Comparison of ENCODE assay signal across 10 cellular contexts in genomic region chr12:78802593-78802992, GRCh38.
DNase-seq lines count a peak whose midpoint lies in the region; TF ChIP-seq lines count a peak whose summit lies in the region.
"Had no signal": no experiment of that assay in that cellular context is flagged by ENCODE, and none has a peak within 500 bp of the region (broad histone marks: within the 10 kb centered on the region; RNA-seq: fewer than 3 reads in every experiment).

No MANE protein-coding gene starts in this region.

- H3K4me1 ChIP-seq in SJCRH30 = peaks cover 5% of the 10 kb centered on the region

- no peaks in the 10 kb centered on the region for H3K9me3 ChIP-seq in SJCRH30 (replicated peaks)

- DNase-seq in A172 (ENCODE audit: low spot score) (peak; percentile 81), GM04504 (ENCODE audit: low read depth) (peak; percentile 21), SJCRH30 (peak; percentile 46 to 61), fibroblast of the aortic adventitia (ENCODE audit: low read depth) (peak; percentile 81), caudate nucleus (lab: John Stamatoyannopoulos, UW) (no peak), NCI-H345 (lab: John Stamatoyannopoulos, UW) (no peak), GM10266 (ENCODE audit: extremely low spot score) (no peak), iPS-NIHi11 (ENCODE audit: low spot score) (no peak)
- DNase-seq: SHP77 treated with DMSO at 0.1 percent for 48 hours, substantia nigra had no signal

- no peak overlapping the region for H3K4me3 ChIP-seq in SJCRH30
- H3K4me3 ChIP-seq in fibroblast of the aortic adventitia (ENCODE audit: low read depth, low read length) = no peak overlapping the region

- no peaks in the 10 kb centered on the region for H3K36me3 ChIP-seq in SJCRH30

- H3K27ac ChIP-seq in SJCRH30 (no peak overlapping the region), caudate nucleus (ENCODE audit: low read depth, low read length) (no peak overlapping the region)

- TF ChIP-seq CTCF in fibroblast of the aortic adventitia (IDR thresholded peaks at IDR 0.05; ENCODE audit: insufficient read depth, low read length) = no peak
- no peak for TF ChIP-seq CTCF in GM10266 (IDR thresholded peaks at IDR 0.05; ENCODE audit: control insufficient read depth, insufficient read depth, low read depth, missing control alignments)

- H3K27me3 ChIP-seq in SJCRH30 = no peaks in the 10 kb centered on the region

Comparison
In these comparisons a context has a peak if more than half of its experiments do, and no peak if none do; other contexts are left out.
1. DNase-seq: peak in A172 (single experiment), GM04504 (single experiment), SJCRH30 (2 of 2) and fibroblast of the aortic adventitia (single experiment); none in caudate nucleus (0 of 61), NCI-H345 (single experiment), GM10266 (single experiment) and iPS-NIHi11 (single experiment).